9 cellular contexts compared by ENCODE assay signal in genomic region chr15:66388576-66388975, GRCh38. TPM values are rescaled to one million over a fixed set of nuclear protein-coding genes. Genes with fewer than 3 reads are reported as not detected.
DNase-seq lines count a peak whose midpoint lies in the region; ATAC-seq and TF ChIP-seq lines count a peak whose summit lies in the region.
"Had no signal": no experiment of that assay in that cellular context is flagged by ENCODE, and none has a peak within 500 bp of the region (broad histone marks: within the 10 kb centered on the region; RNA-seq: fewer than 3 reads in every experiment).

No MANE protein-coding gene starts in this region.

- DNase-seq in activated CD4-positive, alpha-beta T cell treated with anti-CD3 and anti-CD28 coated beads for 36 hours = no peak
- DNase-seq in activated CD4-positive, alpha-beta T cell treated with anti-CD3 and anti-CD28 coated beads for 48 hours = no peak
- DNase-seq in RWPE2 (ENCODE audit: low spot score) (no peak), epithelial cell of proximal tubule (ENCODE audit: low read depth) (no peak), COLO829 (ENCODE audit: low spot score) (no peak), inferior parietal cortex (ENCODE audit: extremely low spot score) (no peak)
- DNase-seq: NCI-H146 had no signal

- ATAC-seq in activated CD4-positive, alpha-beta T cell treated with anti-CD3 and anti-CD28 coated beads for 36 hours = no peak
- no peak for ATAC-seq in RWPE2 (ENCODE audit: low read depth)
- ATAC-seq in HG03439 (IDR thresholded peaks at IDR 0.05; ENCODE audit: unreplicated experiment) = no peak

- peak overlapping the region; percentile 74 for H3K4me3 ChIP-seq in RWPE2 (ENCODE audit: severe bottlenecking)
- peak overlapping the region; percentile 87 for H3K4me3 ChIP-seq in epithelial cell of proximal tubule (ENCODE audit: low read depth, low read length)
- H3K4me3 ChIP-seq in skeletal muscle satellite cell (ENCODE audit: low read length) = peak overlapping the region; percentile 94

- H3K36me3 ChIP-seq in RWPE2 (ENCODE audit: low read depth) = peaks cover 25% of the 10 kb centered on the region
- no peaks in the 10 kb centered on the region for H3K36me3 ChIP-seq in skeletal muscle satellite cell (ENCODE audit: insufficient read depth, low read length)

- CTCF ChIA-PET in activated CD4-positive, alpha-beta T cell treated with anti-CD3 and anti-CD28 coated beads for 36 hours (lab: Charles Lee) = interaction anchor here (0.7 to 2.1 kb wide), 7 partner anchors 15 to 109 kb away, joined by 3 to 10 read pairs (median 6); partner anchors contain the start of gene SNAPC5

- peak overlapping the region; percentile 96 for H3K4me2 ChIP-seq in skeletal muscle satellite cell (ENCODE audit: low read length)

- POLR2A ChIA-PET in activated CD4-positive, alpha-beta T cell treated with anti-CD3 and anti-CD28 coated beads for 36 hours (lab: Charles Lee) = interaction anchor here (1.4 to 2.7 kb wide), 2 partner anchors 109 to 112 kb away, joined by 4 to 25 read pairs; partner anchors contain the start of gene SNAPC5

- H3K9ac ChIP-seq in skeletal muscle satellite cell (ENCODE audit: low read depth, low read length) = peak overlapping the region; percentile 89

- intact Hi-C loops in activated CD4-positive, alpha-beta T cell treated with anti-CD3 and anti-CD28 coated beads for 36 hours (cut with DNase I, micrococcal nuclease) = loop anchor here in 1 of 2 experiments (5.0 to 10.0 kb wide), 3 partner anchors 316 to 1134 kb away; partner anchors contain the start of genes C15orf61, RNU5B-1 and SMAD6

- H3K4me1 ChIP-seq in RWPE2 (ENCODE audit: insufficient read depth, poor library complexity, severe bottlenecking) (peaks cover 40% of the 10 kb centered on the region), skeletal muscle satellite cell (ENCODE audit: control insufficient read depth, insufficient read depth, low read length) (peaks cover 37% of the 10 kb centered on the region)

- no peaks in the 10 kb centered on the region for H3K9me3 Mint-ChIP-seq in activated CD4-positive, alpha-beta T cell treated with anti-CD3 and anti-CD28 coated beads for 36 hours (ENCODE audit: low read depth)

- no peak overlapping the region for H3K27ac Mint-ChIP-seq in activated CD4-positive, alpha-beta T cell treated with anti-CD3 and anti-CD28 coated beads for 36 hours

- TF ChIP-seq CTCF in RWPE2 (IDR thresholded peaks at IDR 0.05; ENCODE audit: poor library complexity, severe bottlenecking) (no peak), epithelial cell of proximal tubule (conservative IDR thresholded peaks at IDR 0.05; ENCODE audit: low read depth, low read length) (no peak)

- peaks cover 58% of the 10 kb centered on the region for H3K4me1 Mint-ChIP-seq in activated CD4-positive, alpha-beta T cell treated with anti-CD3 and anti-CD28 coated beads for 36 hours

- no peaks in the 10 kb centered on the region for H3K9me3 ChIP-seq in RWPE2 (ENCODE audit: severe bottlenecking)
- H3K9me3 ChIP-seq in skeletal muscle satellite cell (replicated peaks; ENCODE audit: low read length) = no peaks in the 10 kb centered on the region

- H3K36me3 Mint-ChIP-seq in activated CD4-positive, alpha-beta T cell treated with anti-CD3 and anti-CD28 coated beads for 36 hours (ENCODE audit: low read depth) = peaks cover 56% of the 10 kb centered on the region

- peak overlapping the region; percentile 97 for H3K27ac ChIP-seq in RWPE2 (ENCODE audit: poor library complexity, severe bottlenecking)

- no peaks in the 10 kb centered on the region for H3K27me3 Mint-ChIP-seq in activated CD4-positive, alpha-beta T cell treated with anti-CD3 and anti-CD28 coated beads for 36 hours

- H3K4me3 Mint-ChIP-seq in activated CD4-positive, alpha-beta T cell treated with anti-CD3 and anti-CD28 coated beads for 36 hours = peak overlapping the region; percentile 95

- no peaks in the 10 kb centered on the region for H3K27me3 ChIP-seq in RWPE2 (ENCODE audit: insufficient read depth, poor library complexity, severe bottlenecking)
- no peaks in the 10 kb centered on the region for H3K27me3 ChIP-seq in skeletal muscle satellite cell (ENCODE audit: control insufficient read depth, insufficient read depth, low read length)

RNA-seq across cellular contexts. Expression of gene MAP2K1, which starts 1.9 kb away (rescaled TPM):
- total RNA-seq in activated CD4-positive, alpha-beta T cell treated with anti-CD3 and anti-CD28 coated beads for 36 hours = 100 to 1,000 TPM in 1 of 2 experiments, 10 to 100 TPM in 1; 94.9 to 115 TPM
- 66.7 and 84.3 TPM in 2 replicates for total RNA-seq in epithelial cell of proximal tubule
- total RNA-seq in skeletal muscle satellite cell (2012; rRNA removed) = 34.2 and 59.0 TPM in 2 replicates

RNA-seq across cellular contexts. Expression of gene TIPIN, which starts 32.1 kb away (rescaled TPM):
- 10 to 100 TPM; 49.9 to 50.8 TPM for total RNA-seq in activated CD4-positive, alpha-beta T cell treated with anti-CD3 and anti-CD28 coated beads for 36 hours
- 6.8 and 16.8 TPM in 2 replicates for total RNA-seq in epithelial cell of proximal tubule
- total RNA-seq in skeletal muscle satellite cell (2012; rRNA removed) = 15.5 and 16.7 TPM in 2 replicates
